ENCODE assay signal across 8 cellular contexts in the genomic region with DNA sequence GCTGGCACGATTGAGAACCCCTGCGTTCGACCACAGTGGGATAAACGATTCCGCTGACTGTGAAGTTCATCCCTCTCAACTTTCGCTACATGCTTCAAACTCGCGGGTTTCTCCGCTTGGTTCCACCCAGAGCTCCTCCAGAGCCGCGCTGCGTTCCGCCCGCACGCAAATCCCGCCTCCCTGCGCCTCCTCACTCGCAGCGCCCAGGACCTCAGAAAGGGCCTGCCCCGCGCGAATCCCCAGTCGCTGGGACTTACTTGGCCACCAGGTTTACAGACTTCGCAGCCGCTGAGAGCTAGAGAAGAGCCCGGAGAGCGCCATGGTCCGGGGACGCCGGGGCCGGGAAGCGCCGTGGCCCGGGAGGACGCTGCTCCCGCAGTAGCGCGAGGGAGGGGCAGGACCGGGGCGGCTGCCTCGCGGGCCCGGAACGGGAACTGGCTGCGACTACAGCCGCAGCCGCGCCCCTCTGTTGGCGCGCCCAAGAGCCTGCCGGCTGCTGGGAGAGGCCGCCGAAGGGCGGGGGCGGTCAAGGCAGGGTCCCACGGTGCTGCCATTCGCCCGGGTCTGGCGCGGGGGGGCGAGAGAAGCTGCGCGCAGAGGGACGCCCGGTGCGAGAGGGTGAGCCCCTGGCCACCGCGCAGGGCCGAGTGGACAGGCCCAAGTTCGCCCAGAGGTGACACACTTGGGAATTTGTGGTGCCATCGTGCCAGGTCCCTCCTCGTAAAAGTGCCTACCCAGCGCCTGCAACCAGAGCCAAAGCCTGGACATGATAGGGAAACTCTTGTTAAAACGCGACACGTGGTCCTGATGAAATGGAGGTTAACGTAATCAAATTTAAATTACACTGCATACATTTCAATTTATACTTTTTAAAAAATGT. TPM values are rescaled to one million over a fixed set of nuclear protein-coding genes. Genes with fewer than 3 reads are reported as not detected.
DNase-seq lines count a peak whose midpoint lies in the region; ATAC-seq and TF ChIP-seq lines count a peak whose summit lies in the region.

Gene NOD1, minus strand, starts transcription at position 436 of the 880 bp plus-strand sequence. CDS start 21,863 bp downstream, outside the sequence.

- intact Hi-C loops in A673 (cut with micrococcal nuclease; ENCODE audit: unreplicated experiment): no loop called here

- ATAC-seq in GM18520 (IDR thresholded peaks at IDR 0.05; ENCODE audit: unreplicated experiment) (peak; percentile 81), HG03064 (IDR thresholded peaks at IDR 0.05; ENCODE audit: low read depth, unreplicated experiment) (peak; percentile 84)

- peak within 1 kb of the TSS; percentile 95 for H3K27ac Mint-ChIP-seq in chondrocyte (ENCODE audit: unreplicated experiment)

- no peaks in the 10 kb centered on the region for H3K27me3 ChIP-seq in A673 (replicated peaks; ENCODE audit: insufficient read depth, low read depth, low read length, poor library complexity)

- H3K4me1 Mint-ChIP-seq in chondrocyte (ENCODE audit: low read depth): peaks cover 45% of the 10 kb centered on the region

- H3K4me3 ChIP-seq in A673 (ENCODE audit: low read depth, low read length, poor library complexity, severe bottlenecking): peak within 1 kb of the TSS; percentile 77

- no peaks in the 10 kb centered on the region for H3K4me1 ChIP-seq in A673 (ENCODE audit: insufficient read depth, low read length, poor library complexity, severe bottlenecking)

- peak; percentile 74 for DNase-seq in A673 (ENCODE audit: low spot score)
- peak; percentile 54 for DNase-seq in NCI-H2196 (lab: John Stamatoyannopoulos, UW; ENCODE audit: unreplicated experiment)
- DNase-seq in activated CD4-positive, alpha-beta T cell treated with anti-CD3 and anti-CD28 coated beads for 1 hour: peak; percentile 49
- no peak for DNase-seq in chondrocyte (ENCODE audit: low spot score)
- DNase-seq in kidney glomerular epithelial cell (lab: John Stamatoyannopoulos, UW): peak; percentile 79
- peak; percentile 2 to 45 for DNase-seq in stimulated activated CD4-positive, alpha-beta T cell treated with anti-CD3 and anti-CD28 coated beads, Interleukin-1b, Interleukin-23, amount 100 ng/mL, for 1 hour (ENCODE audit: low read depth in 2 of 2)

- TF ChIP-seq CTCF in A673 (conservative IDR thresholded peaks at IDR 0.05; ENCODE audit: low read depth, low read length) (no peak), chondrocyte (IDR thresholded peaks at IDR 0.05) (peak; percentile 54)

- POLR2A ChIA-PET in A673 (lab: Charles Lee; ENCODE audit: low non-redundant PET): no interaction called here

- H3K36me3 Mint-ChIP-seq in chondrocyte (ENCODE audit: low read depth): no peaks in the 10 kb centered on the region

- H3K4me3 Mint-ChIP-seq in chondrocyte (ENCODE audit: unreplicated experiment): peak within 1 kb of the TSS; percentile 95

- no TSS peak for BruUV-seq in A673 (replicated peaks; lab: Mats Ljungman, UMichigan)

- H3K9me3 Mint-ChIP-seq in chondrocyte (ENCODE audit: low read depth): no peaks in the 10 kb centered on the region

- peak within 1 kb of the TSS; percentile 51 for H3K27ac ChIP-seq in A673 (ENCODE audit: low read depth, low read length, poor library complexity, severe bottlenecking)

- no peaks in the 10 kb centered on the region for H3K9me3 ChIP-seq in A673 (ENCODE audit: low read depth, low read length, poor library complexity, severe bottlenecking)

- CTCF ChIA-PET in A673 (lab: Charles Lee): interaction anchor here (0.7 kb wide), 1 partner anchor 9 kb away, joined by 3 read pairs; no protein-coding TSS in a partner anchor

- H3K27me3 Mint-ChIP-seq in chondrocyte (ENCODE audit: low read depth): no peaks in the 10 kb centered on the region

- H3K36me3 ChIP-seq in A673 (ENCODE audit: insufficient read depth, low read length, poor library complexity, severe bottlenecking): no peaks in the 10 kb centered on the region

RNA-seq across cellular contexts. Expression of gene NOD1, which starts in this region (rescaled TPM):
- total RNA-seq in A673 (2021) (2.0 and 2.3 TPM in 2 replicates), chondrocyte (6.0 to 8.2 TPM (median 6.6 TPM) in 3 replicates)
